ENCODE assay signal across 8 cellular contexts in the genomic region with DNA sequence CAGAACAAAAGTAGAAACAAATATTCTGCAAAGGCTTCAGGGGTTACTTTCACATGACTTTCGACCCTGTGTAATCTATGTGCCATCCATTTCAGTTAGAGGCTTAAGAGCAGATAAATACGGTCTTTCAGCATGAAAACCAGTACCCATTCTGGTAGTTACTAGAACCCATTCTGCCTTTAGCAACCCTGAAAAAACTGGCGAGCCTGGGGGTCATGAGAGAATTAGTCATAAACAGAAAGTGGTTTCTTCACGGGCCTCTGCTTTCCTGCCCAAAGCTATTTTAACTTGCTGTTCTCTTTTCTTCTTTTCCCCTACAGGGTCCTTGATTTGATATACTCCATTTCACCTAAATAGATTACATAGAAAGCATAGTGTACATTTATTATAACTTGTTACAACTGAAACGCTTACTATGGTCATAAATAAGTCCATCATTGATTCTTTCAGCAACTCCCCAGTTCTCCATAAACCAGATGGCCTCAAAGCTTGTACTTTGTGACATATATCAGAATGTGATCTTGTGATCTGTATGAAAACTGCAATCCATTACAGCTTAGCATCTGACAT. TPM values are rescaled to one million over a fixed set of nuclear protein-coding genes. Genes with fewer than 3 reads are reported as not detected.
A peak's percentile ranks its signal among the peaks of the same experiment; 100 is the strongest.
DNase-seq lines count a peak whose midpoint lies in the region; ATAC-seq, FAIRE-seq and TF ChIP-seq lines count a peak whose summit lies in the region.

No MANE protein-coding gene starts in this region.

- H3K27ac ChIP-seq in DOHH2 (ENCODE audit: low read depth, low read length), result no peak overlapping the region
- H3K27ac ChIP-seq in GM12878 (ENCODE audit: control insufficient read depth, insufficient read depth), result peak overlapping the region; percentile 82

- POLR2A ChIA-PET in GM12878 (lab: Charles Lee), result interaction anchor here (1.0 to 2.0 kb wide), 3 partner anchors 45 to 73 kb away, joined by 3 to 8 read pairs (median 5); no protein-coding TSS in a partner anchor

- H3K27me3 ChIP-seq in DOHH2 (ENCODE audit: control insufficient read depth, low read length), result no peaks in the 10 kb centered on the region
- H3K27me3 ChIP-seq in GM12878 (replicated peaks in 1 of 2; ENCODE audit: control insufficient read depth in 2 of 2, insufficient read depth in 2 of 2, low read length in 1 of 2), result no peaks in the 10 kb centered on the region

- in situ Hi-C loops in GM12878 (cut with MboI), result no loop called here

- no peaks in the 10 kb centered on the region for H3F3A ChIP-seq in DOHH2 (ENCODE audit: control insufficient read depth, insufficient read depth)

- SMC1A ChIA-PET in GM12878 (lab: Charles Lee; ENCODE audit: uncharacterized antibody, unreplicated experiment), result interaction anchor here (0.7 to 3.0 kb wide), 16 partner anchors 12 to 136 kb away, joined by 3 to 19 read pairs (median 4); no protein-coding TSS in a partner anchor

- H3K79me2 ChIP-seq in DOHH2 (ENCODE audit: control insufficient read depth, low read length), result no peaks in the 10 kb centered on the region
- H3K79me2 ChIP-seq in GM12878 (ENCODE audit: control insufficient read depth, insufficient read depth, low read length), result no peaks in the 10 kb centered on the region; the same call in 1 of the 2 replicates

- FAIRE-seq in GM12878 (lab: Jason Lieb, UNC), result peak; percentile 70

- peak overlapping the region; percentile 19; the same call in 1 of the 2 replicates for H3K4me3 ChIP-seq in DOHH2 (ENCODE audit: low read length)
- H3K4me3 ChIP-seq in GM12878, result no peak overlapping the region

- TF ChIP-seq CTCF in DOHH2 (IDR thresholded peaks at IDR 0.05; ENCODE audit: low read depth, low read length, poor library complexity, severe bottlenecking), result no peak
- no peak for TF ChIP-seq CTCF in GM20000 (IDR thresholded peaks at IDR 0.05; ENCODE audit: extremely low read depth, missing control alignments)
- TF ChIP-seq CTCF in GM12878 (IDR thresholded peaks at IDR 0.05 in 2 of 3, conservative IDR thresholded peaks at IDR 0.05 in 1 of 3; ENCODE audit: control insufficient read depth in 2 of 3, extremely low read depth in 1 of 3, insufficient read depth in 1 of 3, low read depth in 3 of 3, low read length in 3 of 3), result no peak

- BruUV-seq in GM12878 (replicated peaks; lab: Mats Ljungman, UMichigan), result no TSS peak

- H3K9me2 ChIP-seq in DOHH2 (replicated peaks; ENCODE audit: control insufficient read depth, low read length), result no peaks in the 10 kb centered on the region

- CTCF ChIA-PET in GM12878 (lab: Yijun Ruan, JAX), result interaction anchor here (0.7 to 2.6 kb wide), 7 partner anchors 59 to 136 kb away, joined by 3 to 14 read pairs (median 3); no protein-coding TSS in a partner anchor

- H2AFZ ChIP-seq in GM12878 (ENCODE audit: control insufficient read depth, low read depth, low read length), result no peak overlapping the region

- ATAC-seq in HG03457 (IDR thresholded peaks at IDR 0.05; ENCODE audit: unreplicated experiment) (peak; percentile 66), GM12878 (peak; percentile 83)

- H3K36me3 ChIP-seq in DOHH2 (ENCODE audit: control insufficient read depth, low read length) (no peaks in the 10 kb centered on the region), GM12878 (ENCODE audit: control insufficient read depth in 2 of 2, insufficient read depth in 2 of 2, low read length in 1 of 2) (peaks cover 0 to 18% of the 10 kb centered on the region in 2 experiments; a peak in 2 of 4 replicates)

- TF ChIP-seq RAD21 in GM12878 (IDR thresholded peaks at IDR 0.05; ENCODE audit: insufficient read depth, low read depth, low read length), result no peak

- RAD21 ChIA-PET in GM12878 (lab: Charles Lee; ENCODE audit: unreplicated experiment), result interaction anchor here (0.7 to 3.7 kb wide), 8 partner anchors 15 to 136 kb away, joined by 3 to 17 read pairs (median 4); no protein-coding TSS in a partner anchor

- H3K9ac ChIP-seq in GM12878 (ENCODE audit: control insufficient read depth, insufficient read depth, low read length), result peak overlapping the region; percentile 45

- TF ChIP-seq POLR2A in GM12878 (IDR thresholded peaks at IDR 0.05; ENCODE audit: low read depth, low read length), result no peak

- under 1% methylated on average over 5 of the region's 5 CpGs for WGBS in GM12878 (ENCODE audit: insufficient coverage, insufficient replicate concordance, low lambda C conversion rate, missing lambda C conversion rate)

- peaks cover 39% of the 10 kb centered on the region for H3K4me1 ChIP-seq in DOHH2 (ENCODE audit: control insufficient read depth, low read length)
- H3K4me1 ChIP-seq in GM12878 (ENCODE audit: control insufficient read depth, insufficient read depth, low read length), result peaks cover 45% of the 10 kb centered on the region

- H3K9me3 ChIP-seq in DOHH2 (ENCODE audit: control insufficient read depth, insufficient read depth, low read length) (no peaks in the 10 kb centered on the region), GM12878 (replicated peaks; ENCODE audit: control insufficient read depth, insufficient read depth, low read length) (peaks cover 1% of the 10 kb centered on the region; the same call in 2 of the 3 replicates)

- peak overlapping the region; percentile 22 for H3K4me2 ChIP-seq in DOHH2 (ENCODE audit: low read length)
- H3K4me2 ChIP-seq in GM12878 (ENCODE audit: control insufficient read depth, insufficient read depth), result peak overlapping the region; percentile 52

- peak; percentile 68 for DNase-seq in GM20000 (ENCODE audit: low spot score)
- DNase-seq in GM12878 (ENCODE audit: low read depth, low spot score), result peak; percentile 89
- no peak for DNase-seq in DMS153 treated with DMSO at 0.1 percent for 48 hours (lab: John Stamatoyannopoulos, UW; ENCODE audit: unreplicated experiment)
- DNase-seq in putamen (ENCODE audit: low spot score), result no peak
- DNase-seq in cardiac septum (ENCODE audit: low spot score), result no peak
- no peak for DNase-seq in NCI-H187 treated with DMSO at 0.1 percent for 48 hours (lab: John Stamatoyannopoulos, UW)

- no peaks in the 10 kb centered on the region for H4K20me1 ChIP-seq in DOHH2 (ENCODE audit: control insufficient read depth, insufficient read depth, low read depth, low read length)
- H4K20me1 ChIP-seq in GM12878 (ENCODE audit: control insufficient read depth, insufficient read depth), result no peaks in the 10 kb centered on the region

- TF ChIP-seq EP300 in GM12878 (IDR thresholded peaks at IDR 0.05; ENCODE audit: borderline replicate concordance in 1 of 2, control insufficient read depth in 1 of 2, low read depth in 2 of 2, low read length in 2 of 2), result peak; percentile 79 to 87

- intact Hi-C loops in GM12878 (cut with micrococcal nuclease; ENCODE audit: unreplicated experiment), result loop anchor here (2.0 kb wide), 1 partner anchor 48 kb away; the partner anchor contains the start of gene WDFY1
- intact Hi-C loops in cardiac septum (cut with DNase I), result no loop called here

TF ChIP-seq in GM12878, 131 proteins besides CTCF, POLR2A, EP300 and RAD21 (continues in another document):
- TF ChIP-seq FOS (IDR thresholded peaks at IDR 0.05; ENCODE audit: borderline replicate concordance, extremely low read depth, insufficient read length) (no peak), JUND (IDR thresholded peaks at IDR 0.05; ENCODE audit: low read depth, low read length) (peak; percentile 93), SMC3 (IDR thresholded peaks at IDR 0.05; ENCODE audit: borderline replicate concordance, low read length) (peak; percentile 14; the same call in 1 of the 2 replicates), CHD4 (IDR thresholded peaks at IDR 0.05) (no peak), CREM (IDR thresholded peaks at IDR 0.05; ENCODE audit: low read depth) (peak; percentile 86)

RNA-seq across cellular contexts. Expression of gene WDFY1, which starts 48.3 kb away (rescaled TPM):
- 74.7 and 94.2 TPM in 2 replicates for total RNA-seq in GM12878 (2013; cell fraction: nucleolus; rRNA removed)
- 16.7 and 17.0 TPM in 2 replicates for total RNA-seq in GM12878 (2014; rRNA removed)
- total RNA-seq in GM12878 (2014; rRNA removed; fragmentation: Illumina TruSeq; extraction: Trizol), result 13.2 and 14.3 TPM in 2 replicates
- 10.5 and 10.9 TPM in 2 replicates for total RNA-seq in GM12878 (2021)
- polyA plus RNA-seq in GM12878 (2011; ENCODE audit: low read depth), result 23.3 TPM
- polyA plus RNA-seq in GM12878 (2011; rRNA removed), result 28.1 and 36.3 TPM in 2 replicates
- polyA plus RNA-seq in GM12878 (2011; cell fraction: cytosol; rRNA removed), result 19.1 and 23.9 TPM in 2 replicates
- 37.0 and 38.2 TPM in 2 replicates for polyA plus RNA-seq in GM12878 (2011; cell fraction: nucleus; rRNA removed)
- polyA plus RNA-seq in GM12878 (2012), result 31.3 and 31.7 TPM in 2 replicates
- polyA plus RNA-seq in GM12878 (2014; fragmentation: Illumina TruSeq; extraction: Trizol), result 11.9 and 14.3 TPM in 2 replicates
- 1 to 10 TPM; 2.9 to 4.6 TPM for polyA plus RNA-seq in GM12878 (2014; fragmentation: Nextera tagmentation; extraction: Ambion mirVana)
- 9.8 and 11.1 TPM in 2 replicates for polyA plus RNA-seq in GM12878 (2014; rRNA removed)
- 10 to 100 TPM; 20.3 to 22.0 TPM for polyA plus RNA-seq in GM12878 (2016; fragmentation: Nextera tagmentation; extraction: Ambion mirVana)
- 91.4 and 121 TPM in 2 replicates for polyA minus RNA-seq in GM12878 (2011; rRNA and poly(A)+ RNA removed)
- 10.2 and 11.4 TPM in 2 replicates for polyA minus RNA-seq in GM12878 (2011; cell fraction: cytosol; rRNA and poly(A)+ RNA removed)
- polyA minus RNA-seq in GM12878 (2011; cell fraction: nucleus; rRNA and poly(A)+ RNA removed), result 36.8 and 53.6 TPM in 2 replicates
- total RNA-seq in cardiac septum, result 16.4 TPM

RNA-seq across cellular contexts. Expression of gene AP1S3, which starts 59.5 kb away (rescaled TPM):
- 17.5 and 22.9 TPM in 2 replicates for total RNA-seq in GM12878 (2013; cell fraction: nucleolus; rRNA removed)
- total RNA-seq in GM12878 (2014; rRNA removed), result 5.6 and 6.9 TPM in 2 replicates
- total RNA-seq in GM12878 (2014; rRNA removed; fragmentation: Illumina TruSeq; extraction: Trizol), result 9.2 and 9.5 TPM in 2 replicates
- 7.6 and 9.2 TPM in 2 replicates for total RNA-seq in GM12878 (2021)
- 5.0 TPM for polyA plus RNA-seq in GM12878 (2011; ENCODE audit: low read depth)
- 8.4 and 13.9 TPM in 2 replicates for polyA plus RNA-seq in GM12878 (2011; rRNA removed)
- polyA plus RNA-seq in GM12878 (2011; cell fraction: cytosol; rRNA removed), result 3.1 and 3.7 TPM in 2 replicates
- polyA plus RNA-seq in GM12878 (2011; cell fraction: nucleus; rRNA removed), result 1.5 and 2.2 TPM in 2 replicates
- polyA plus RNA-seq in GM12878 (2012), result 8.8 and 10.6 TPM in 2 replicates
- 9.7 and 10.6 TPM in 2 replicates for polyA plus RNA-seq in GM12878 (2014; fragmentation: Illumina TruSeq; extraction: Trizol)
- polyA plus RNA-seq in GM12878 (2014; fragmentation: Nextera tagmentation; extraction: Ambion mirVana), result 1 to 10 TPM; 2.6 to 3.3 TPM
- 11.5 and 11.8 TPM in 2 replicates for polyA plus RNA-seq in GM12878 (2014; rRNA removed)
- 10 to 100 TPM; 13.0 to 14.3 TPM for polyA plus RNA-seq in GM12878 (2016; fragmentation: Nextera tagmentation; extraction: Ambion mirVana)
- polyA minus RNA-seq in GM12878 (2011; rRNA and poly(A)+ RNA removed), result 2.8 and 3.2 TPM in 2 replicates
- polyA minus RNA-seq in GM12878 (2011; cell fraction: cytosol; rRNA and poly(A)+ RNA removed), result 3.3 and 6.9 TPM in 2 replicates
- 4.8 and 8.1 TPM in 2 replicates for polyA minus RNA-seq in GM12878 (2011; cell fraction: nucleus; rRNA and poly(A)+ RNA removed)
- 0.19 TPM for total RNA-seq in cardiac septum

Comparison
In these comparisons a context has a peak if more than half of its experiments do, and no peak if none do; other contexts are left out.
1. DNase-seq: peak in GM20000 (single experiment) and GM12878 (single experiment); none in DMS153 treated with DMSO at 0.1 percent for 48 hours (single experiment), putamen (single experiment), cardiac septum (single experiment) and NCI-H187 treated with DMSO at 0.1 percent for 48 hours (single experiment).